In genomic region chr11:100855466-100856067, GRCh38 we compare ENCODE assay signal across 7 cellular contexts.
A peak's percentile ranks its signal among the peaks of the same experiment; 100 is the strongest.
DNase-seq lines count a peak whose midpoint lies in the region; ATAC-seq, FAIRE-seq and TF ChIP-seq lines count a peak whose summit lies in the region.

No MANE protein-coding gene starts in this region.

- H3K27ac ChIP-seq in small intestine (ENCODE audit: low read depth in 1 of 2, low read length in 1 of 2) = no peak overlapping the region

- H3K9me3 ChIP-seq in small intestine (ENCODE audit: control insufficient read depth, low read depth) = no peaks in the 10 kb centered on the region

- H3K4me1 ChIP-seq in small intestine (ENCODE audit: control insufficient read depth in 2 of 2, insufficient read depth in 1 of 2, low read depth in 1 of 2, low read length in 1 of 2) = no peaks in the 10 kb centered on the region

- TF ChIP-seq CTCF in fibroblast of mammary gland (conservative IDR thresholded peaks at IDR 0.05; ENCODE audit: control insufficient read depth, insufficient read depth, low read depth, low read length) = peak; percentile 49

- TF ChIP-seq POLR2A in H54 (IDR thresholded peaks at IDR 0.05; ENCODE audit: low read depth, low read length) = no peak

- H3K4me3 ChIP-seq in fibroblast of mammary gland (ENCODE audit: control insufficient read depth, low read depth, low read length) (no peak overlapping the region), small intestine (ENCODE audit: low read depth in 1 of 2, low read length in 2 of 2) (no peak overlapping the region)

- ATAC-seq in GM18508 (IDR thresholded peaks at IDR 0.05; ENCODE audit: insufficient read depth, unreplicated experiment) = peak; percentile 52

- H3K36me3 ChIP-seq in small intestine (ENCODE audit: control insufficient read depth in 2 of 2, insufficient read depth in 2 of 2, low read length in 2 of 2) = no peaks in the 10 kb centered on the region

- 0 to 2% (median 0%) methylated on average over 1 of the region's 1 CpG for WGBS in small intestine, 3 donors

- FAIRE-seq in small intestine (lab: Jason Lieb, UNC) = peak; percentile 90
- FAIRE-seq in H54 (lab: Jason Lieb, UNC) = no peak

- no peaks in the 10 kb centered on the region for H3K27me3 ChIP-seq in small intestine (ENCODE audit: control insufficient read depth in 2 of 2, insufficient read depth in 2 of 2, low read length in 2 of 2)

- DNase-seq in Kasumi-1 (lab: John Stamatoyannopoulos, UW) (peak; percentile 58 to 75), RPMI8226 (peak; percentile 45), fibroblast of mammary gland (ENCODE audit: low read depth) (peak; percentile 76), small intestine (peak; percentile 65), H54 (ENCODE audit: insufficient read length, low spot score) (no peak)
- DNase-seq in activated CD4-positive, alpha-beta T cell treated with anti-CD3 and anti-CD28 coated beads for 48 hours = no peak

Comparison
In these comparisons a context has a peak if more than half of its experiments do, and no peak if none do; other contexts are left out.
1. DNase-seq: peak in Kasumi-1 (2 of 2), RPMI8226 (single experiment), fibroblast of mammary gland (single experiment) and small intestine (single experiment); none in H54 (single experiment) and activated CD4-positive, alpha-beta T cell treated with anti-CD3 and anti-CD28 coated beads for 48 hours (single experiment).